In genomic region chr15:72229947-72230196, GRCh38 we compare ENCODE assay signal across 8 cellular contexts. TPM values are rescaled to one million over a fixed set of nuclear protein-coding genes. Genes with fewer than 3 reads are reported as not detected.
DNase-seq lines count a peak whose midpoint lies in the region; ATAC-seq and TF ChIP-seq lines count a peak whose summit lies in the region.

No MANE protein-coding gene starts in this region.

- no peak for ATAC-seq in thoracic aorta (ENCODE audit: insufficient number of reproducible peaks, low FRiP score, low read depth)
- no peak for ATAC-seq in HG03565 (IDR thresholded peaks at IDR 0.05; ENCODE audit: unreplicated experiment)

- POLR2A ChIA-PET in activated CD4-positive, alpha-beta T cell treated with anti-CD3 and anti-CD28 coated beads, Interleukin-2, amount 10 ng/mL, durations not matched to agents 7 days and 5 days (lab: Charles Lee) = interaction anchor here (0.6 kb wide), 1 partner anchor 45 kb away, joined by 5 read pairs; no protein-coding TSS in a partner anchor

- H3K36me3 Mint-ChIP-seq in activated CD4-positive, alpha-beta T cell treated with anti-CD3 and anti-CD28 coated beads, Interleukin-2, amount 10 ng/mL, durations not matched to agents 7 days and 5 days (ENCODE audit: low read depth) = peaks cover 38% of the 10 kb centered on the region

- DNase-seq in activated CD4-positive, alpha-beta T cell treated with anti-CD3 and anti-CD28 coated beads, Interleukin-2, amount 10 ng/mL, durations not matched to agents 7 days and 5 days = no peak
- DNase-seq in activated CD4-positive, alpha-beta T cell treated with anti-CD3 and anti-CD28 coated beads, Interleukin-2, amount 50 U/mL, for 48 hours = no peak
- DNase-seq in ascending aorta (ENCODE audit: low spot score in 2 of 2) = no peak
- no peak for DNase-seq in thoracic aorta (ENCODE audit: low spot score)
- DNase-seq in HPDE6-E6E7 (ENCODE audit: extremely low spot score) = no peak
- DNase-seq in GF-D8 (lab: John Stamatoyannopoulos, UW) = no peak

- CTCF ChIA-PET in activated CD4-positive, alpha-beta T cell treated with anti-CD3 and anti-CD28 coated beads, Interleukin-2, amount 10 ng/mL, durations not matched to agents 7 days and 5 days (lab: Charles Lee) = interaction anchor here (0.6 to 1.0 kb wide), 2 partner anchors 9 to 818 kb away, joined by 3 to 5 read pairs; no protein-coding TSS in a partner anchor

- intact Hi-C loops in ascending aorta (cut with DNase I) = loop anchor here (2.0 to 10.0 kb wide), 4 partner anchors 31 to 1855 kb away; partner anchors contain the start of gene PARP6

- no peaks in the 10 kb centered on the region for H3K9me3 Mint-ChIP-seq in activated CD4-positive, alpha-beta T cell treated with anti-CD3 and anti-CD28 coated beads, Interleukin-2, amount 10 ng/mL, durations not matched to agents 7 days and 5 days

- H3K4me3 ChIP-seq in ascending aorta (peak overlapping the region; percentile 87 to 98), liver (ENCODE audit: low read depth in 1 of 3, low read length in 3 of 3) (peak overlapping the region; percentile 47 to 83 (median 65)), thoracic aorta (peak overlapping the region; percentile 93)

- H3K4me1 ChIP-seq in ascending aorta (peaks cover 8 to 46% of the 10 kb centered on the region in 2 donors), liver (ENCODE audit: control insufficient read depth in 4 of 4, insufficient read depth in 4 of 4, low read length in 3 of 4) (peaks cover 4 to 20% (median 14%) of the 10 kb centered on the region in 4 donors), thoracic aorta (ENCODE audit: control insufficient read depth in 1 of 2, low read depth in 2 of 2) (peaks cover 35 to 52% of the 10 kb centered on the region in 2 donors)

- no peaks in the 10 kb centered on the region for H3K27me3 Mint-ChIP-seq in activated CD4-positive, alpha-beta T cell treated with anti-CD3 and anti-CD28 coated beads, Interleukin-2, amount 10 ng/mL, durations not matched to agents 7 days and 5 days

- 4% methylated on average over 29 of the region's 29 CpGs for WGBS in liver

- peaks cover 56% of the 10 kb centered on the region for H3K4me1 Mint-ChIP-seq in activated CD4-positive, alpha-beta T cell treated with anti-CD3 and anti-CD28 coated beads, Interleukin-2, amount 10 ng/mL, durations not matched to agents 7 days and 5 days

- H3K27ac ChIP-seq in ascending aorta (peak overlapping the region; percentile 99 to 100), liver (ENCODE audit: low read depth in 1 of 2, low read length in 2 of 2) (peak overlapping the region; percentile 90 to 93), thoracic aorta (peak overlapping the region; percentile 96 to 99)

- peak overlapping the region in 1 of 2 donors; percentile 37 for H3K9ac ChIP-seq in liver (ENCODE audit: low read depth in 1 of 2, low read length in 2 of 2)

- no peaks in the 10 kb centered on the region for H3K36me3 ChIP-seq in ascending aorta
- H3K36me3 ChIP-seq in liver (ENCODE audit: control insufficient read depth in 4 of 4, insufficient read depth in 3 of 4, low read depth in 1 of 4, low read length in 3 of 4) = no peaks in the 10 kb centered on the region
- no peaks in the 10 kb centered on the region for H3K36me3 ChIP-seq in thoracic aorta

- peak overlapping the region; percentile 93 for H3K4me3 Mint-ChIP-seq in activated CD4-positive, alpha-beta T cell treated with anti-CD3 and anti-CD28 coated beads, Interleukin-2, amount 10 ng/mL, durations not matched to agents 7 days and 5 days

- H3K27ac Mint-ChIP-seq in activated CD4-positive, alpha-beta T cell treated with anti-CD3 and anti-CD28 coated beads, Interleukin-2, amount 10 ng/mL, durations not matched to agents 7 days and 5 days = peak overlapping the region; percentile 97

- no peak for TF ChIP-seq RAD21 in liver (IDR thresholded peaks at IDR 0.05)

- H3K9me3 ChIP-seq in ascending aorta = no peaks in the 10 kb centered on the region
- no peaks in the 10 kb centered on the region for H3K9me3 ChIP-seq in liver (ENCODE audit: control insufficient read depth in 4 of 4, low read length in 3 of 4)
- no peaks in the 10 kb centered on the region for H3K9me3 ChIP-seq in thoracic aorta

- H3K27me3 ChIP-seq in ascending aorta (no peaks in the 10 kb centered on the region), liver (ENCODE audit: control insufficient read depth in 4 of 4, insufficient read depth in 4 of 4, low read length in 3 of 4) (no peaks in the 10 kb centered on the region), thoracic aorta (replicated peaks; ENCODE audit: insufficient read depth) (no peaks in the 10 kb centered on the region)

- no peak for TF ChIP-seq CTCF in ascending aorta (IDR thresholded peaks at IDR 0.05)
- TF ChIP-seq CTCF in liver (IDR thresholded peaks at IDR 0.05; ENCODE audit: low read depth, low read length, missing input control) = no peak
- TF ChIP-seq CTCF in thoracic aorta (IDR thresholded peaks at IDR 0.05) = no peak

TF ChIP-seq in liver, 16 proteins besides CTCF, POLR2A, EP300 and RAD21 (continues in another document):
- no peak for TF ChIP-seq YY1 (IDR thresholded peaks at IDR 0.05)
- no peak for TF ChIP-seq HNF4G (IDR thresholded peaks at IDR 0.05)
- TF ChIP-seq ZBTB33 (IDR thresholded peaks at IDR 0.05) = no peak
- TF ChIP-seq RXRA (IDR thresholded peaks at IDR 0.05) = no peak
- TF ChIP-seq FOXA2 (IDR thresholded peaks at IDR 0.05) = no peak
- no peak for TF ChIP-seq ATF3 (IDR thresholded peaks at IDR 0.05)
- TF ChIP-seq FOXA1 (IDR thresholded peaks at IDR 0.05) = no peak
- TF ChIP-seq GABPA (IDR thresholded peaks at IDR 0.05 in 1 of 2, conservative IDR thresholded peaks at IDR 0.05 in 1 of 2) = no peak
- TF ChIP-seq JUND (IDR thresholded peaks at IDR 0.05) = no peak
- TF ChIP-seq EGR1 (IDR thresholded peaks at IDR 0.05; ENCODE audit: low read depth in 2 of 2) = no peak
- no peak for TF ChIP-seq HNF4A (conservative IDR thresholded peaks at IDR 0.05)
- no peak for TF ChIP-seq SP1 (IDR thresholded peaks at IDR 0.05)
- TF ChIP-seq NR2F2 (IDR thresholded peaks at IDR 0.05) = no peak
- TF ChIP-seq MAX (IDR thresholded peaks at IDR 0.05) = no peak

RNA-seq across cellular contexts. Expression of gene PKM, which starts 1.1 kb away (rescaled TPM):
- 1,000 to 10,000 TPM; 1,098 to 1,149 TPM for total RNA-seq in activated CD4-positive, alpha-beta T cell treated with anti-CD3 and anti-CD28 coated beads, Interleukin-2, amount 10 ng/mL, durations not matched to agents 7 days and 5 days
- total RNA-seq in ascending aorta (313 TPM), liver (10 to 100 TPM; 30.5 to 61.2 TPM), thoracic aorta (100 to 1,000 TPM; 515 to 544 TPM)
- 10 to 100 TPM; 12.9 to 28.9 TPM for polyA plus RNA-seq in liver

RNA-seq across cellular contexts. Expression of gene GRAMD2A, which starts 32.3 kb away (rescaled TPM):
- not detected for total RNA-seq in activated CD4-positive, alpha-beta T cell treated with anti-CD3 and anti-CD28 coated beads, Interleukin-2, amount 10 ng/mL, durations not matched to agents 7 days and 5 days
- not detected for total RNA-seq in ascending aorta
- total RNA-seq in liver = not detected
- polyA plus RNA-seq in liver = not detected
- total RNA-seq in thoracic aorta = under 1 TPM in 1 of 2 donors, not detected in 1; 0.85 TPM

RNA-seq across cellular contexts. Expression of gene PARP6, which starts 42.5 kb away (rescaled TPM):
- total RNA-seq in activated CD4-positive, alpha-beta T cell treated with anti-CD3 and anti-CD28 coated beads, Interleukin-2, amount 10 ng/mL, durations not matched to agents 7 days and 5 days = 10 to 100 TPM; 62.9 to 69.2 TPM
- 26.5 TPM for total RNA-seq in ascending aorta
- total RNA-seq in liver = 1 to 10 TPM; 4.3 to 10.0 TPM
- 10 to 100 TPM in 1 of 2 donors, 1 to 10 TPM in 1; 8.7 to 15.3 TPM for polyA plus RNA-seq in liver
- 10 to 100 TPM; 44.0 to 49.9 TPM for total RNA-seq in thoracic aorta
